In the genomic region with DNA sequence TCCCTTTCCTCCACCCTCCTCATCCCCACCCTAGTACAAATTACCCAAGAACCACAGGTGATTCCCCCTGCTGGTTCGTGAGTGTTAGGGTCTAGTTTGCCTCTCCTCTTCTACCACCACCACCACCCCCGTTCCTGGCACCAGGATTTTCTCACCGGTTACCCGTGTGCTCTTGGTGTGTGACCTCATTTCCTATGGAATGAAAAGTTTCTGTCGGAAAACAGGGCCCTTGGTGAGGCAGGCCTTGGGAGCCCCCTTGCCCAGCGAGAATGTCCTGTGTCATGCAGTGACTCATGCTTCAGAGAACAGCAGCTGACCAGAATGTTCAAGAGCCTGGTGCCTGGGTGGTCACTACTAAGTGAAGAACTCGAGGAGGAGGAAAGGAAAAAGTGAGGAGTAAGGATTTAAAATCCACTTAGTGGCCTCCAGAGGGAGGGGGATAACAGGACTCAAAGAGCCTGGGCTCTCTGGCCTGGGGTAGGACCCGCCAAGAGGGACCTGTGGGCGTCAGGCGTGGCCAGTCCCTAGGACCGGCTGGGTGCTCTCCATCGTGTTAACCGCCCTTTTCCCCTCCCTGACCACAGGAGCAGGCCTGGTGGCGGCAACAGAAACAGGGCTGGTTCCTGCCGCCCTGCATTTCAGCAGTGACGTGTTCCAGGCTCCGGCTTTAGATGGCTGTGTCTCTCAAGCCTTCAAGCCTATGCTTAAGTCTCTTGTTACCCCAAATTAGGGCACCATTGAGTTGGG, we compare ENCODE assay signal across 8 cellular contexts. TPM values are rescaled to one million over a fixed set of nuclear protein-coding genes. Genes with fewer than 3 reads are reported as not detected.
DNase-seq lines count a peak whose midpoint lies in the region; ATAC-seq and TF ChIP-seq lines count a peak whose summit lies in the region.

No MANE protein-coding gene starts in this region.

- peaks cover 0 to 20% of the 10 kb centered on the region in 2 donors for H3K4me1 ChIP-seq in right atrium auricular region

- no peaks in the 10 kb centered on the region for H3K9me3 ChIP-seq in right atrium auricular region

- ATAC-seq in GM21528 (IDR thresholded peaks at IDR 0.05; ENCODE audit: low FRiP score, unreplicated experiment) = no peak

- peak overlapping the region; percentile 78 to 83 for H3K27ac ChIP-seq in right atrium auricular region

- no peaks in the 10 kb centered on the region for H3K27me3 ChIP-seq in right atrium auricular region

- peak overlapping the region in 1 of 2 donors; percentile 56 for H3K4me3 ChIP-seq in right atrium auricular region
- peak overlapping the region; percentile 55 for H3K4me3 ChIP-seq in retinal pigment epithelial cell (ENCODE audit: low read length)

- no peaks in the 10 kb centered on the region for H3K36me3 ChIP-seq in right atrium auricular region

- TF ChIP-seq CTCF in right atrium auricular region (IDR thresholded peaks at IDR 0.05) (no peak), retinal pigment epithelial cell (conservative IDR thresholded peaks at IDR 0.05; ENCODE audit: low read depth, low read length) (peak; percentile 42)

- DNase-seq in HT-29 (ENCODE audit: low spot score) (peak; percentile 94), amniotic stem cell (lab: John Stamatoyannopoulos, UW) (peak; percentile 87), right atrium auricular region (ENCODE audit: low spot score) (peak; percentile 90), retinal pigment epithelial cell (ENCODE audit: low read depth) (peak; percentile 100)
- no peak for DNase-seq in stimulated activated naive CD4-positive, alpha-beta T cell treated with Interleukin-2 at 50 U/mL for 16 hours (lab: John Stamatoyannopoulos, UW)
- no peak for DNase-seq in activated CD4-positive, alpha-beta T cell treated with anti-CD3 and anti-CD28 coated beads for 1 hour
- DNase-seq in effector CD4-positive, alpha-beta T cell = no peak

RNA-seq across cellular contexts. Expression of gene C22orf31, which starts 30.2 kb away (rescaled TPM):
- total RNA-seq in HT-29 (2014; rRNA removed; shearing (Covaris generic)) = not detected in 2 replicates
- not detected for total RNA-seq in right atrium auricular region

RNA-seq across cellular contexts. Expression of gene KREMEN1, which starts 41.4 kb away (rescaled TPM):
- total RNA-seq in HT-29 (2014; rRNA removed; shearing (Covaris generic)) = 4.6 and 6.8 TPM in 2 replicates
- 10 to 100 TPM; 39.7 to 44.7 TPM for total RNA-seq in right atrium auricular region

Comparison
In these comparisons a context has a peak if more than half of its experiments do, and no peak if none do; other contexts are left out.
1. DNase-seq: peak in HT-29 (single experiment), amniotic stem cell (single experiment), right atrium auricular region (single experiment) and retinal pigment epithelial cell (single experiment); none in stimulated activated naive CD4-positive, alpha-beta T cell treated with Interleukin-2 at 50 U/mL for 16 hours (single experiment), activated CD4-positive, alpha-beta T cell treated with anti-CD3 and anti-CD28 coated beads for 1 hour (single experiment) and effector CD4-positive, alpha-beta T cell (single experiment).